9 cellular contexts compared by ENCODE assay signal in the genomic region with DNA sequence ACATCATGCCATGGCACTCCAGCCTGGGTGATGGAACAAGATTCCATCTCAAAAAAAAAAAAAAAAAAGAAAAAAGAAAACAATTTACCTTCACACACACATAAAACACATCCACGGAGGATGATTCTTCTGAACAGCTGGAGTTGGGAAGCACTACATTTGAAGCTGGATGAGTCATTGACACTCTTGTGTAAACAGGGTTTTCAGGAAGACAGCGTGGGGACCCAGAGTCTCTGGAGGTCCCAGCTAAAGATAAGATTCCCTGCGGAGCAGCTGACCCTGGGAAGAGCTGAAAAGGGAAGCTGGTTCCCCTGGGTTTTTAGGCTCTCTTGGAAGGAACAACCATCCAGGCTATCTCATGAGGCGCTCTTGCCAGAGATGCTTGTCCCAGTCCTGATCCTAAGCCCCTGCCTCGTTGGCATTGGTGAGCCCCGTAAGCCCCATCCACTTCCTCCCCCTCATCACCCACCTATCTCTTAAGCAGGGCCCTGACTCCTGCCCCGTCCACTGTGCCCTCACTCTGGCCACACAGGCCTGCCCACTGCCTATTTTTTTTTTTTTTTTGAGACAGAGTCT. TPM values are rescaled to one million over a fixed set of nuclear protein-coding genes. Genes with fewer than 3 reads are reported as not detected.
A peak's percentile ranks its signal among the peaks of the same experiment; 100 is the strongest.
DNase-seq lines count a peak whose midpoint lies in the region; ATAC-seq and TF ChIP-seq lines count a peak whose summit lies in the region.
"Had no signal": no experiment of that assay in that cellular context is flagged by ENCODE, and none has a peak within 500 bp of the region (broad histone marks: within the 10 kb centered on the region; RNA-seq: fewer than 3 reads in every experiment).

No MANE protein-coding gene starts in this region.

- peak overlapping the region; percentile 79 for H3K4me3 Mint-ChIP-seq in activated CD4-positive, alpha-beta memory T cell treated with anti-CD3 and anti-CD28 coated beads, Interleukin-2, amount 10 ng/mL, durations not matched to agents 7 days and 5 days

- CTCF ChIA-PET in activated CD4-positive, alpha-beta memory T cell treated with anti-CD3 and anti-CD28 coated beads, Interleukin-2, amount 10 ng/mL, durations not matched to agents 7 days and 5 days (lab: Charles Lee): interaction anchor here (2.4 kb wide), 1 partner anchor 18 kb away, joined by 12 read pairs; no protein-coding TSS in a partner anchor

- H3K4me1 ChIP-seq in BE2C: no peaks in the 10 kb centered on the region; the same call in 1 of the 2 replicates

- peaks cover 22% of the 10 kb centered on the region for H3K36me3 Mint-ChIP-seq in activated CD4-positive, alpha-beta memory T cell treated with anti-CD3 and anti-CD28 coated beads, Interleukin-2, amount 10 ng/mL, durations not matched to agents 7 days and 5 days (ENCODE audit: low read depth)

- no peaks in the 10 kb centered on the region for H3K27me3 ChIP-seq in BE2C
- H3K27me3 ChIP-seq in H7 (ENCODE audit: control insufficient read depth, insufficient read depth, low read length): no peaks in the 10 kb centered on the region

- H3K4me3 ChIP-seq in BE2C (ENCODE audit: low read depth, low read length): no peak overlapping the region
- H3K4me3 ChIP-seq in H7 (ENCODE audit: insufficient read depth, low read depth, low read length): no peak overlapping the region

- no peak for TF ChIP-seq CTCF in BE2C (IDR thresholded peaks at IDR 0.05; ENCODE audit: low read depth, low read length)

- peak overlapping the region; percentile 90 for H3K27ac Mint-ChIP-seq in activated CD4-positive, alpha-beta memory T cell treated with anti-CD3 and anti-CD28 coated beads, Interleukin-2, amount 10 ng/mL, durations not matched to agents 7 days and 5 days

- no peaks in the 10 kb centered on the region for H3K9me3 Mint-ChIP-seq in activated CD4-positive, alpha-beta memory T cell treated with anti-CD3 and anti-CD28 coated beads, Interleukin-2, amount 10 ng/mL, durations not matched to agents 7 days and 5 days

- peak; percentile 39 for DNase-seq in BE2C
- peak; percentile 48 for DNase-seq in H7
- no peak for DNase-seq in activated CD4-positive, alpha-beta memory T cell treated with anti-CD3 and anti-CD28 coated beads, Interleukin-2, amount 10 ng/mL, durations not matched to agents 7 days and 5 days
- peak; percentile 78 for DNase-seq in islet precursor cell
- DNase-seq in ureter (ENCODE audit: low spot score): no peak
- no peak for DNase-seq in activated effector memory CD4-positive, alpha-beta T cell treated with anti-CD3 and anti-CD28 coated beads, Interleukin-2, amount 50 U/mL, for 16 hours
- DNase-seq: OCI-M1 had no signal

- H3K27me3 Mint-ChIP-seq in activated CD4-positive, alpha-beta memory T cell treated with anti-CD3 and anti-CD28 coated beads, Interleukin-2, amount 10 ng/mL, durations not matched to agents 7 days and 5 days: no peaks in the 10 kb centered on the region

- peaks cover 82% of the 10 kb centered on the region for H3K4me1 Mint-ChIP-seq in activated CD4-positive, alpha-beta memory T cell treated with anti-CD3 and anti-CD28 coated beads, Interleukin-2, amount 10 ng/mL, durations not matched to agents 7 days and 5 days

- H3K36me3 ChIP-seq in BE2C (no peaks in the 10 kb centered on the region), H7 (replicated peaks; ENCODE audit: control insufficient read depth, insufficient read depth, low read length) (no peaks in the 10 kb centered on the region)

- no peaks in the 10 kb centered on the region for H3K9me3 ChIP-seq in BE2C

- ATAC-seq in GM19328 (IDR thresholded peaks at IDR 0.05; ENCODE audit: unreplicated experiment): no peak
- ATAC-seq in GM21360 (IDR thresholded peaks at IDR 0.05; ENCODE audit: unreplicated experiment): no peak

- POLR2A ChIA-PET in activated CD4-positive, alpha-beta memory T cell treated with anti-CD3 and anti-CD28 coated beads, Interleukin-2, amount 10 ng/mL, durations not matched to agents 7 days and 5 days (lab: Charles Lee): interaction anchor here (1.1 to 9.2 kb wide), 2 partner anchors 14 to 34 kb away, joined by 4 to 153 read pairs; no protein-coding TSS in a partner anchor

RNA-seq across cellular contexts. Expression of gene FURIN, which starts 32.0 kb away (rescaled TPM):
- polyA plus RNA-seq in BE2C (2012; ENCODE audit: insufficient read depth, insufficient read length, low read depth): 41.1 TPM
- 56.5 and 68.9 TPM in 2 replicates for total RNA-seq in H7 (2014; rRNA removed; shearing (Covaris generic))
- 100 to 1,000 TPM; 550 to 553 TPM for total RNA-seq in activated CD4-positive, alpha-beta memory T cell treated with anti-CD3 and anti-CD28 coated beads, Interleukin-2, amount 10 ng/mL, durations not matched to agents 7 days and 5 days
- 41.3 TPM for total RNA-seq in ureter

RNA-seq across cellular contexts. Expression of gene FES, which starts 47.9 kb away (rescaled TPM):
- polyA plus RNA-seq in BE2C (2012; ENCODE audit: insufficient read depth, insufficient read length, low read depth): 11.9 TPM
- total RNA-seq in H7 (2014; rRNA removed; shearing (Covaris generic)): 11.2 and 13.6 TPM in 2 replicates
- total RNA-seq in activated CD4-positive, alpha-beta memory T cell treated with anti-CD3 and anti-CD28 coated beads, Interleukin-2, amount 10 ng/mL, durations not matched to agents 7 days and 5 days: 10 to 100 TPM; 31.2 to 32.4 TPM
- 36.2 TPM for total RNA-seq in ureter

Comparison
In these comparisons a context has a peak if more than half of its experiments do, and no peak if none do; other contexts are left out.
1. DNase-seq: peak in BE2C (single experiment), H7 (single experiment) and islet precursor cell (single experiment); none in activated CD4-positive, alpha-beta memory T cell treated with anti-CD3 and anti-CD28 coated beads, Interleukin-2, amount 10 ng/mL, durations not matched to agents 7 days and 5 days (single experiment), ureter (single experiment) and activated effector memory CD4-positive, alpha-beta T cell treated with anti-CD3 and anti-CD28 coated beads, Interleukin-2, amount 50 U/mL, for 16 hours (single experiment).